Comparison of ENCODE assay signal across 27 cellular contexts in genomic region chr11:118014022-118014421, GRCh38. TPM values are rescaled to one million over a fixed set of nuclear protein-coding genes. Genes with fewer than 3 reads are reported as not detected.
DNase-seq lines count a peak whose midpoint lies in the region; ATAC-seq and TF ChIP-seq lines count a peak whose summit lies in the region.
"Had no signal": no experiment of that assay in that cellular context is flagged by ENCODE, and none has a peak within 500 bp of the region (broad histone marks: within the 10 kb centered on the region; RNA-seq: fewer than 3 reads in every experiment).

No MANE protein-coding gene starts in this region.

- peaks cover 13% of the 10 kb centered on the region for H3K9me3 ChIP-seq in CD4-positive, alpha-beta T cell (ENCODE audit: control insufficient read depth, low read length)
- H3K9me3 ChIP-seq in HEK293 (ENCODE audit: control insufficient read depth, insufficient read depth, low read depth, low read length): no peaks in the 10 kb centered on the region
- H3K9me3 ChIP-seq: HAP-1, right atrium auricular region had no signal

- peaks cover 77% of the 10 kb centered on the region for H3K4me1 Mint-ChIP-seq in CD4-positive, alpha-beta T cell (ENCODE audit: low read depth)
- H3K4me1 Mint-ChIP-seq in activated T-helper 2 cell treated with anti-CD3 and anti-CD28 coated beads, Interferon-gamma antibody, Interleukin-2, Interleukin-4, amounts not matched to agents 10 μg/mL and 5 μg/mL and 100 μg/mL, durations not matched to agents 14 hours and 24 hours and 36 hours (ENCODE audit: low read depth): peaks cover 63% of the 10 kb centered on the region
- H3K4me1 Mint-ChIP-seq in natural killer cell: peaks cover 82 to 89% of the 10 kb centered on the region in 2 donors

- no peaks in the 10 kb centered on the region for H3K27me3 ChIP-seq in CD4-positive, alpha-beta T cell (ENCODE audit: control insufficient read depth, insufficient read depth, low read length)
- H3K27me3 ChIP-seq: right atrium auricular region, tibial nerve had no signal

- H3K9me3 Mint-ChIP-seq in CD4-positive, alpha-beta T cell: peaks cover 16% of the 10 kb centered on the region
- H3K9me3 Mint-ChIP-seq in activated T-helper 2 cell treated with anti-CD3 and anti-CD28 coated beads, Interferon-gamma antibody, Interleukin-2, Interleukin-4, amounts not matched to agents 10 μg/mL and 5 μg/mL and 100 μg/mL, durations not matched to agents 14 hours and 24 hours and 36 hours: peaks cover 40% of the 10 kb centered on the region
- peaks cover 9 to 10% of the 10 kb centered on the region in 2 donors for H3K9me3 Mint-ChIP-seq in natural killer cell

- H3K36me3 Mint-ChIP-seq in CD4-positive, alpha-beta T cell (ENCODE audit: low read depth): peaks cover 16% of the 10 kb centered on the region
- H3K36me3 Mint-ChIP-seq in activated T-helper 2 cell treated with anti-CD3 and anti-CD28 coated beads, Interferon-gamma antibody, Interleukin-2, Interleukin-4, amounts not matched to agents 10 μg/mL and 5 μg/mL and 100 μg/mL, durations not matched to agents 14 hours and 24 hours and 36 hours (ENCODE audit: low read depth): peaks cover 39% of the 10 kb centered on the region
- H3K36me3 Mint-ChIP-seq in natural killer cell: peaks cover 13% of the 10 kb centered on the region

- no peak overlapping the region for H3K27ac ChIP-seq in CD4-positive, alpha-beta T cell (ENCODE audit: low read depth, low read length)
- H3K27ac ChIP-seq in HEK293 (ENCODE audit: extremely low read depth, low read depth, low read length): no peak overlapping the region
- H3K27ac ChIP-seq: right atrium auricular region had no signal

- H3K27ac Mint-ChIP-seq in CD4-positive, alpha-beta T cell: peak overlapping the region; percentile 42
- H3K27ac Mint-ChIP-seq in activated T-helper 2 cell treated with anti-CD3 and anti-CD28 coated beads, Interferon-gamma antibody, Interleukin-2, Interleukin-4, amounts not matched to agents 10 μg/mL and 5 μg/mL and 100 μg/mL, durations not matched to agents 14 hours and 24 hours and 36 hours: peak overlapping the region; percentile 76
- H3K27ac Mint-ChIP-seq in natural killer cell: peak overlapping the region; percentile 87 to 96
- H3K27ac Mint-ChIP-seq: activated naive CD4-positive, alpha-beta T cell treated with anti-CD3 and anti-CD28 coated beads, Interleukin-2, amount 50 U/mL, for 24 hours had no signal

- DNase-seq in CD4-positive, alpha-beta T cell: no peak
- DNase-seq in activated T-helper 2 cell treated with anti-CD3 and anti-CD28 coated beads, Interferon-gamma antibody, Interleukin-2, Interleukin-4, amounts not matched to agents 10 μg/mL and 5 μg/mL and 100 μg/mL, durations not matched to agents 14 hours and 24 hours and 36 hours (ENCODE audit: low spot score): no peak
- DNase-seq in natural killer cell (no peak), KG1 (lab: John Stamatoyannopoulos, UW) (no peak)
- DNase-seq: activated CD4-positive, alpha-beta T cell treated with anti-CD3 and anti-CD28 coated beads for 48 hours; aorta; C1 segment of cervical spinal cord; DND-41; effector memory CD4-positive, alpha-beta T cell; GF-D8; NCI-H146; NCI-H446; NCI-H748 treated with DMSO at 0.1 percent for 48 hours; posterior cingulate gyrus; SHP77; stimulated activated CD4-positive, alpha-beta T cell treated with anti-CD3 and anti-CD28 coated beads, Interleukin-1b, Interleukin-23, amount 100 ng/mL, for 48 hours had no signal

- H3K36me3 ChIP-seq in HEK293 (ENCODE audit: control insufficient read depth in 2 of 2, insufficient read depth in 1 of 2, low read length in 2 of 2): no peaks in the 10 kb centered on the region
- H3K36me3 ChIP-seq: HAP-1, right atrium auricular region, tibial nerve had no signal

- H3K27me3 Mint-ChIP-seq in CD4-positive, alpha-beta T cell: no peaks in the 10 kb centered on the region
- no peaks in the 10 kb centered on the region for H3K27me3 Mint-ChIP-seq in activated T-helper 2 cell treated with anti-CD3 and anti-CD28 coated beads, Interferon-gamma antibody, Interleukin-2, Interleukin-4, amounts not matched to agents 10 μg/mL and 5 μg/mL and 100 μg/mL, durations not matched to agents 14 hours and 24 hours and 36 hours (ENCODE audit: low read depth)
- no peaks in the 10 kb centered on the region for H3K27me3 Mint-ChIP-seq in natural killer cell (ENCODE audit: low read depth in 2 of 2)
- H3K27me3 Mint-ChIP-seq: activated naive CD4-positive, alpha-beta T cell treated with anti-CD3 and anti-CD28 coated beads, Interleukin-2, amount 50 U/mL, for 24 hours had no signal

- no peaks in the 10 kb centered on the region for H3K4me1 ChIP-seq in HEK293 (ENCODE audit: control insufficient read depth, insufficient read depth, low read length)
- H3K4me1 ChIP-seq: HAP-1 had no signal

- CTCF ChIA-PET in CD4-positive, alpha-beta T cell (lab: Charles Lee): no interaction called here
- CTCF ChIA-PET in HEK293 (lab: Yijun Ruan, JAX): interaction anchor here (0.6 kb wide), 1 partner anchor 17 kb away, joined by 3 read pairs; no protein-coding TSS in a partner anchor

- TF ChIP-seq CTCF in CD4-positive, alpha-beta T cell (IDR thresholded peaks at IDR 0.05): no peak
- TF ChIP-seq CTCF in HEK293 (tag by site-specific recombination; IDR thresholded peaks at IDR 0.05): no peak
- TF ChIP-seq CTCF in natural killer cell (IDR thresholded peaks at IDR 0.05): no peak

- H3K4me3 ChIP-seq in HEK293 (ENCODE audit: low read depth, low read length): no peak overlapping the region
- H3K4me3 ChIP-seq: HAP-1, right atrium auricular region, smooth muscle cell, tibial nerve had no signal

- H3K4me3 Mint-ChIP-seq in CD4-positive, alpha-beta T cell: peak overlapping the region; percentile 40
- peak overlapping the region; percentile 41 for H3K4me3 Mint-ChIP-seq in activated T-helper 2 cell treated with anti-CD3 and anti-CD28 coated beads, Interferon-gamma antibody, Interleukin-2, Interleukin-4, amounts not matched to agents 10 μg/mL and 5 μg/mL and 100 μg/mL, durations not matched to agents 14 hours and 24 hours and 36 hours (ENCODE audit: low read depth)
- peak overlapping the region; percentile 29 for H3K4me3 Mint-ChIP-seq in natural killer cell
- H3K4me3 Mint-ChIP-seq: activated naive CD4-positive, alpha-beta T cell treated with anti-CD3 and anti-CD28 coated beads, Interleukin-2, amount 50 U/mL, for 24 hours had no signal

- POLR2A ChIA-PET in CD4-positive, alpha-beta T cell (lab: Charles Lee): interaction anchor here (1.1 kb wide), 1 partner anchor 11 kb away, joined by 3 read pairs; no protein-coding TSS in a partner anchor
- POLR2A ChIA-PET in HEK293 (lab: Yijun Ruan, JAX): no interaction called here

- ATAC-seq in CD4-positive, alpha-beta T cell (ENCODE audit: poor library complexity): no peak
- ATAC-seq in natural killer cell: no peak
- ATAC-seq in HG03565 (IDR thresholded peaks at IDR 0.05; ENCODE audit: unreplicated experiment): no peak
- no peak for ATAC-seq in HG02970 (IDR thresholded peaks at IDR 0.05; ENCODE audit: low FRiP score, unreplicated experiment)
- ATAC-seq: left lobe of liver, Panc1 had no signal

- intact Hi-C loops in CD4-positive, alpha-beta T cell (cut with DNase I, micrococcal nuclease): no loop called here
- intact Hi-C loops in activated T-helper 2 cell treated with anti-CD3 and anti-CD28 coated beads, Interferon-gamma antibody, Interleukin-2, Interleukin-4, amounts not matched to agents 10 μg/mL and 5 μg/mL and 100 μg/mL, durations not matched to agents 14 hours and 24 hours and 36 hours (cut with micrococcal nuclease): loop anchor here (1.0 kb wide), 2 partner anchors 15 to 32 kb away; no protein-coding TSS in a partner anchor
- intact Hi-C loops in natural killer cell (cut with micrococcal nuclease): no loop called here

TF ChIP-seq in HEK293, 187 proteins besides CTCF, POLR2A, EP300 and RAD21:
- TF ChIP-seq PRDM6 (tag by site-specific recombination; IDR thresholded peaks at IDR 0.05) (no peak), ZNF366 (tag by site-specific recombination; conservative IDR thresholded peaks at IDR 0.05) (peak; percentile 77)

RNA-seq across cellular contexts. Expression of gene IL10RA, which starts 27.8 kb away (rescaled TPM):
- 100 to 1,000 TPM; 193 to 203 TPM for total RNA-seq in CD4-positive, alpha-beta T cell
- 144 and 147 TPM in 2 replicates for total RNA-seq in activated T-helper 2 cell treated with anti-CD3 and anti-CD28 coated beads, Interferon-gamma antibody, Interleukin-2, Interleukin-4, amounts not matched to agents 10 μg/mL and 5 μg/mL and 100 μg/mL, durations not matched to agents 14 hours and 24 hours and 36 hours
- 100 to 1,000 TPM; 263 to 286 (median 268) TPM for total RNA-seq in natural killer cell
- total RNA-seq: bronchial epithelial cell had no signal
